Comparison of ENCODE assay signal across 12 cellular contexts in genomic region chr11:61746654-61747388, GRCh38. TPM values are rescaled to one million over a fixed set of nuclear protein-coding genes. Genes with fewer than 3 reads are reported as not detected.
A peak's percentile ranks its signal among the peaks of the same experiment; 100 is the strongest.
DNase-seq lines count a peak whose midpoint lies in the region; ATAC-seq and TF ChIP-seq lines count a peak whose summit lies in the region.
"Had no signal": no experiment of that assay in that cellular context is flagged by ENCODE, and none has a peak within 500 bp of the region (broad histone marks: within the 10 kb centered on the region; RNA-seq: fewer than 3 reads in every experiment).

No MANE protein-coding gene starts in this region.

- H3K4me3 ChIP-seq in PC-9 (no peak overlapping the region), esophagus squamous epithelium (no peak overlapping the region), neural progenitor cell (no peak overlapping the region), brain microvascular endothelial cell (ENCODE audit: low read depth, low read length) (no peak overlapping the region)
- H3K4me3 ChIP-seq: MG63 had no signal

- H3K36me3 Mint-ChIP-seq in H9 (ENCODE audit: insufficient read depth in 1 of 3, low read depth in 3 of 3) (peaks cover 3 to 10% (median 3%) of the 10 kb centered on the region in 3 experiments; a peak in 5 of 7 replicates), neural progenitor cell (no peaks in the 10 kb centered on the region)
- no peaks in the 10 kb centered on the region for H3K36me3 Mint-ChIP-seq in activated naive CD4-positive, alpha-beta T cell treated with anti-CD3 and anti-CD28 coated beads, Interleukin-2, amount 10 ng/mL, durations not matched to agents 7 days and 5 days

- H3K4me1 ChIP-seq in H9 (ENCODE audit: insufficient read depth, low read length) (peaks cover 2% of the 10 kb centered on the region; the same call in 1 of the 2 replicates), PC-9 (replicated peaks; ENCODE audit: insufficient read depth) (peaks cover 24% of the 10 kb centered on the region), esophagus squamous epithelium (peaks cover 7 to 48% (median 11%) of the 10 kb centered on the region in 3 donors), neural progenitor cell (peaks cover 19% of the 10 kb centered on the region)

- H3K14ac ChIP-seq in H9 (ENCODE audit: insufficient read depth, low read length): peak overlapping the region; percentile 41; the same call in 1 of the 2 replicates

- H3F3A ChIP-seq in PC-9 (ENCODE audit: insufficient read depth, low read depth) (peaks cover 14% of the 10 kb centered on the region; the same call in 1 of the 2 replicates), neural progenitor cell (ENCODE audit: low read depth) (peaks cover 13% of the 10 kb centered on the region)

- POLR2A ChIA-PET in PC-9 (lab: Charles Lee; ENCODE audit: unreplicated experiment): interaction anchor here (0.6 kb wide), 1 partner anchor 419 kb away, joined by 6 read pairs; no protein-coding TSS in a partner anchor

- no peak overlapping the region for H3K56ac ChIP-seq in H9 (ENCODE audit: insufficient read length, low read depth, low read length)

- intact Hi-C loops in PC-9 (cut with micrococcal nuclease; ENCODE audit: unreplicated experiment) (loop anchor here (1.0 to 5.0 kb wide), 4 partner anchors 29 to 360 kb away; partner anchors contain the start of genes FEN1 and TMEM258), esophagus squamous epithelium (cut with DNase I) (no loop called here)

- H3K18ac ChIP-seq in H9 (ENCODE audit: insufficient read length, low read depth, low read length): no peak overlapping the region

- H3K27me3 ChIP-seq in H9 (ENCODE audit: insufficient read depth, low read length) (no peaks in the 10 kb centered on the region; the same call in 1 of the 2 replicates), PC-9 (ENCODE audit: insufficient read depth, low read depth) (no peaks in the 10 kb centered on the region), esophagus squamous epithelium (peaks cover 0 to 28% (median 0%) of the 10 kb centered on the region in 4 donors), neural progenitor cell (peaks cover 11% of the 10 kb centered on the region), brain microvascular endothelial cell (replicated peaks) (no peaks in the 10 kb centered on the region)
- H3K27me3 ChIP-seq: MG63 had no signal

- CTCF ChIA-PET in PC-9 (lab: Charles Lee): interaction anchor here (0.6 to 1.5 kb wide), 5 partner anchors 9 to 970 kb away, joined by 3 to 16 read pairs (median 3); no protein-coding TSS in a partner anchor
- CTCF ChIA-PET in activated naive CD4-positive, alpha-beta T cell treated with anti-CD3 and anti-CD28 coated beads, Interleukin-2, amount 10 ng/mL, durations not matched to agents 7 days and 5 days (lab: Charles Lee): interaction anchor here (0.7 to 3.5 kb wide), 15 partner anchors 8 to 362 kb away, joined by 3 to 27 read pairs (median 7); no protein-coding TSS in a partner anchor

- H2BK15ac ChIP-seq in H9 (ENCODE audit: low read depth, low read length): no peak overlapping the region

- no peak for TF ChIP-seq CTCF in H9 (conservative IDR thresholded peaks at IDR 0.05)
- no peak for TF ChIP-seq CTCF in PC-9 (conservative IDR thresholded peaks at IDR 0.05)
- no peak for TF ChIP-seq CTCF in esophagus squamous epithelium (IDR thresholded peaks at IDR 0.05)
- no peak for TF ChIP-seq CTCF in neural progenitor cell (IDR thresholded peaks at IDR 0.05)
- TF ChIP-seq CTCF in brain microvascular endothelial cell (IDR thresholded peaks at IDR 0.05; ENCODE audit: low read depth, low read length, missing control alignments): no peak

- H3K4me3 Mint-ChIP-seq in H9 (no peak overlapping the region), neural progenitor cell (no peak overlapping the region)
- no peak overlapping the region for H3K4me3 Mint-ChIP-seq in activated naive CD4-positive, alpha-beta T cell treated with anti-CD3 and anti-CD28 coated beads, Interleukin-2, amount 10 ng/mL, durations not matched to agents 7 days and 5 days
- H3K4me3 Mint-ChIP-seq: CD14-positive monocyte had no signal

- no peak for TF ChIP-seq POLR2A in esophagus squamous epithelium (IDR thresholded peaks at IDR 0.05)

- H4K91ac ChIP-seq in H9 (ENCODE audit: insufficient read length, low read depth, low read length): no peak overlapping the region

- H3K4me2 ChIP-seq in H9 (ENCODE audit: insufficient read depth, insufficient read length, low read length): no peak overlapping the region
- peak overlapping the region; percentile 29; the same call in 1 of the 2 replicates for H3K4me2 ChIP-seq in PC-9
- no peak overlapping the region for H3K4me2 ChIP-seq in neural progenitor cell
- H3K4me2 ChIP-seq: KMS-11 had no signal

- H3T11ph ChIP-seq in H9 (ENCODE audit: low read length): no peak overlapping the region

- no peak overlapping the region for H3K4ac ChIP-seq in H9 (ENCODE audit: low read depth, low read length)

- no peak overlapping the region for H4K8ac ChIP-seq in H9 (replicated peaks; ENCODE audit: insufficient read length, low read depth, low read length)

- H2AK5ac ChIP-seq in H9 (ENCODE audit: insufficient read length, low read length): no peak overlapping the region

- no peak for ATAC-seq in GM19452 (IDR thresholded peaks at IDR 0.05; ENCODE audit: unreplicated experiment)
- ATAC-seq in HG02678 (IDR thresholded peaks at IDR 0.05; ENCODE audit: unreplicated experiment): no peak

- no peaks in the 10 kb centered on the region for H3K79me1 ChIP-seq in H9 (ENCODE audit: insufficient read depth, low read depth, low read length, poor library complexity, severe bottlenecking)

- no peaks in the 10 kb centered on the region for H3K23me2 ChIP-seq in H9 (ENCODE audit: insufficient read length, low read depth, low read length, poor library complexity, severe bottlenecking)

- no peaks in the 10 kb centered on the region for H3K9me3 ChIP-seq in H9 (ENCODE audit: control insufficient read depth, low read depth, low read length)
- H3K9me3 ChIP-seq in PC-9 (ENCODE audit: insufficient read depth, low read depth): no peaks in the 10 kb centered on the region
- H3K9me3 ChIP-seq in esophagus squamous epithelium: no peaks in the 10 kb centered on the region
- H3K9me3 ChIP-seq in neural progenitor cell (ENCODE audit: low read depth): no peaks in the 10 kb centered on the region
- H3K9me3 ChIP-seq: MG63 had no signal

- H2BK20ac ChIP-seq in H9 (ENCODE audit: low read depth, low read length, poor library complexity, severe bottlenecking): no peak overlapping the region

- no CpG with 5 or more reads among the region's 23 CpGs for WGBS in H9 (ENCODE audit: extremely low coverage, insufficient read length, low lambda C conversion rate)
- WGBS in esophagus squamous epithelium, 2 donors: 55 to 73% methylated on average over 11 to 13 of the region's 23 CpGs

- BruUV-seq in PC-9 (replicated peaks; lab: Mats Ljungman, UMichigan): no TSS peak

- no peak for DNase-seq in H9
- no peak for DNase-seq in PC-9
- no peak for DNase-seq in esophagus squamous epithelium (lab: John Stamatoyannopoulos, UW)
- DNase-seq in neural progenitor cell (ENCODE audit: low spot score): no peak
- no peak for DNase-seq in brain microvascular endothelial cell
- no peak for DNase-seq in activated naive CD4-positive, alpha-beta T cell treated with anti-CD3 and anti-CD28 coated beads, Interleukin-2, amount 10 ng/mL, durations not matched to agents 7 days and 5 days
- DNase-seq: COR-L47 had no signal

- H4K20me1 ChIP-seq in H9 (ENCODE audit: control insufficient read depth, insufficient read depth, insufficient read length): no peaks in the 10 kb centered on the region
- H4K20me1 ChIP-seq in PC-9 (ENCODE audit: insufficient read depth): no peaks in the 10 kb centered on the region
- H4K20me1 ChIP-seq in neural progenitor cell (ENCODE audit: low read depth): no peaks in the 10 kb centered on the region

- no peak overlapping the region for H3K23ac ChIP-seq in H9 (ENCODE audit: insufficient read length, low read depth, low read length)

- H3K4me1 Mint-ChIP-seq in H9: peaks cover 27 to 44% of the 10 kb centered on the region in 2 experiments
- H3K4me1 Mint-ChIP-seq in neural progenitor cell: peaks cover 38% of the 10 kb centered on the region
- no peaks in the 10 kb centered on the region for H3K4me1 Mint-ChIP-seq in activated naive CD4-positive, alpha-beta T cell treated with anti-CD3 and anti-CD28 coated beads, Interleukin-2, amount 10 ng/mL, durations not matched to agents 7 days and 5 days

- H3K9ac ChIP-seq in H9 (ENCODE audit: extremely low read depth, insufficient read length, low read length) (no peak overlapping the region), neural progenitor cell (no peak overlapping the region)
- H3K9ac ChIP-seq: KMS-11 had no signal

- H2BK5ac ChIP-seq in H9 (ENCODE audit: insufficient read length, low read length): no peak overlapping the region

- in situ Hi-C loops in brain microvascular endothelial cell (cut with HindIII; ENCODE audit: low pct_ligation_motif_present, low sequenced_read_pairs): no loop called here

- no peaks in the 10 kb centered on the region for H3K9me2 ChIP-seq in PC-9 (ENCODE audit: insufficient read depth)

- H3K27ac Mint-ChIP-seq in H9 (peak overlapping the region in 2 of 3 experiments; percentile 10 to 76; a peak in 2 of 7 replicates), neural progenitor cell (peak overlapping the region; percentile 24)
- H3K27ac Mint-ChIP-seq in activated naive CD4-positive, alpha-beta T cell treated with anti-CD3 and anti-CD28 coated beads, Interleukin-2, amount 10 ng/mL, durations not matched to agents 7 days and 5 days: no peak overlapping the region
- H3K27ac Mint-ChIP-seq: CD14-positive monocyte had no signal

- H3K27me3 Mint-ChIP-seq in H9 (ENCODE audit: low read depth): peaks cover 18% of the 10 kb centered on the region
- peaks cover 15% of the 10 kb centered on the region for H3K27me3 Mint-ChIP-seq in neural progenitor cell (ENCODE audit: insufficient read depth, low read depth)
- peaks cover 38% of the 10 kb centered on the region for H3K27me3 Mint-ChIP-seq in activated naive CD4-positive, alpha-beta T cell treated with anti-CD3 and anti-CD28 coated beads, Interleukin-2, amount 10 ng/mL, durations not matched to agents 7 days and 5 days

- no peaks in the 10 kb centered on the region for H3K79me2 ChIP-seq in H9 (ENCODE audit: insufficient read depth, low read length)
- H3K79me2 ChIP-seq in PC-9 (ENCODE audit: low read depth): no peaks in the 10 kb centered on the region
- H3K79me2 ChIP-seq in neural progenitor cell (ENCODE audit: low read depth): no peaks in the 10 kb centered on the region

- H3K27ac ChIP-seq in H9 (ENCODE audit: insufficient read length, low read depth, low read length) (no peak overlapping the region), PC-9 (no peak overlapping the region), esophagus squamous epithelium (peak overlapping the region in 3 of 4 donors; percentile 24 to 83 (median 82)), neural progenitor cell (no peak overlapping the region), brain microvascular endothelial cell (no peak overlapping the region)
- H3K27ac ChIP-seq: KMS-11 had no signal

- H3K36me3 ChIP-seq in PC-9 (ENCODE audit: low read depth) (no peaks in the 10 kb centered on the region), esophagus squamous epithelium (peaks cover 0 to 27% (median 3%) of the 10 kb centered on the region in 3 donors), neural progenitor cell (no peaks in the 10 kb centered on the region), brain microvascular endothelial cell (replicated peaks) (peaks cover 5% of the 10 kb centered on the region)
- H3K36me3 ChIP-seq: MG63 had no signal

- H2AFZ ChIP-seq in H9 (ENCODE audit: low read length): no peak overlapping the region
- H2AFZ ChIP-seq in PC-9: no peak overlapping the region
- no peak overlapping the region for H2AFZ ChIP-seq in neural progenitor cell (replicated peaks)

- H4K5ac ChIP-seq in H9 (ENCODE audit: insufficient read length, low read depth, low read length): no peak overlapping the region

- H3K9me3 Mint-ChIP-seq in H9 (no peaks in the 10 kb centered on the region; a peak in 2 of 5 replicates), neural progenitor cell (no peaks in the 10 kb centered on the region)
- H3K9me3 Mint-ChIP-seq in activated naive CD4-positive, alpha-beta T cell treated with anti-CD3 and anti-CD28 coated beads, Interleukin-2, amount 10 ng/mL, durations not matched to agents 7 days and 5 days: no peaks in the 10 kb centered on the region
- H3K9me3 Mint-ChIP-seq: CD14-positive monocyte had no signal

- no peak overlapping the region for H2BK120ac ChIP-seq in H9 (ENCODE audit: low read depth, low read length, poor library complexity, severe bottlenecking)

- no peak overlapping the region for H2BK12ac ChIP-seq in H9 (ENCODE audit: insufficient read length, low read depth, low read length)

RNA-seq across cellular contexts. Expression of gene MYRF, which starts 5.6 kb away (rescaled TPM):
- total RNA-seq in H9 (2021) (12.9 and 13.9 TPM in 2 replicates), PC-9 (2021) (15.3 and 16.3 TPM in 2 replicates), esophagus squamous epithelium (under 1 TPM in 3 of 4 donors, not detected in 1; 0.09 to 0.95 (median 0.22) TPM), neural progenitor cell (ENCODE audit: low replicate concordance) (1.9 and 5.8 TPM in 2 replicates)

RNA-seq across cellular contexts. Expression of gene TMEM258, which starts 45.6 kb away (rescaled TPM):
- total RNA-seq in H9 (2021) (199 and 201 TPM in 2 replicates), PC-9 (2021) (141 and 217 TPM in 2 replicates), esophagus squamous epithelium (10 to 100 TPM; 32.3 to 54.2 (median 37.9) TPM), neural progenitor cell (ENCODE audit: low replicate concordance) (71.4 and 98.9 TPM in 2 replicates)

RNA-seq across cellular contexts. Expression of gene FEN1, which starts 45.9 kb away (rescaled TPM):
- total RNA-seq in H9 (2021): 114 and 115 TPM in 2 replicates
- total RNA-seq in PC-9 (2021): 56.5 and 60.9 TPM in 2 replicates
- 10 to 100 TPM; 11.4 to 38.1 (median 23.5) TPM for total RNA-seq in esophagus squamous epithelium
- total RNA-seq in neural progenitor cell (ENCODE audit: low replicate concordance): 51.8 and 68.9 TPM in 2 replicates

Comparison
In these comparisons a context has a peak if more than half of its experiments do, and no peak if none do; other contexts are left out.
1. H3K27ac ChIP-seq: peak in esophagus squamous epithelium (3 of 4); none in H9 (single experiment), PC-9 (single experiment), neural progenitor cell (single experiment) and brain microvascular endothelial cell (single experiment).